1 cellular context compared by ENCODE assay signal in the genomic region with DNA sequence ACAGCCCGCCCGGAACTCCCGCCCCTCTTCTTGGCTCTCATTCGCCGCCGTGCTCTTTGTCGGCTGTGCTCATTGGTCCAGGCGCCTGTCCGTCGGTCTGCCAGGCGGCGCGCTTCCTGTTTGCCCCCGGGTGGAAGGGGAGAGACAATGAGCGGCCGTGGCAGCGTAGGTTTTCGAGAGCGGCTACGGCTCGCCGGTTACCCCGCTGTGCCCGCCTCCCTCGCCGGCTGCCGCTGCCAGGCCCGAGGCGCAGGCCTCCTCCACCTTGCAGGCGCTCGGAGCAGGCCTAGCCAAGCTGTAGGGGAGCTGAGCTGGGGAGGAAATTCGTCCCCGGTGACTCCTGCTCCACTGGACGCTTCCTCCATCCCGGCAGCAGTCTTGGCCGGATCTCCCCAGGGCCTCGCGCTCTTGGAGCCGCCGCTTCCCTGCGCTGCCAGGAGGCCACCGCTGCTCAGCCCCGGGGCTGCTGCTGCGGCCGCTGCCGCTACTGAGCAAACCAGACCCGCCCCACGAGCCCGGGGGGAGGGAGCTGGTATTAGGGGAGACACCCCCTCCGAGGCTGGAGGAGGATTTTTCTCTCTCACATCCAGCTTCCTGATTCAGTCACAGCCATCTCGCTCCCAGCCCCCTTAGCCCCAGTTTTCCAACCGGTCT.
TF ChIP-seq lines count a peak whose summit lies in the region.

A gene (minus strand): TSS at position 2 of the 654 bp plus-strand sequence. CDS start 202 bp downstream, outside the sequence.

TF ChIP-seq in K562, 482 proteins besides CTCF, POLR2A, EP300 and RAD21 (continued from another document and continues in another):
- TF ChIP-seq, protein P1, sequence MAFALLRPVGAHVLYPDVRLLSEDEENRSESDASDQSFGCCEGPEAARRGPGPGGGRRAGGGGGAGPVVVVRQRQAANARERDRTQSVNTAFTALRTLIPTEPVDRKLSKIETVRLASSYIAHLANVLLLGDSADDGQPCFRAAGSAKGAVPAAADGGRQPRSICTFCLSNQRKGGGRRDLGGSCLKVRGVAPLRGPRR (CRISPR knock-in tag; IDR thresholded peaks at IDR 0.05): no peak
- TF ChIP-seq CREB1 (IDR thresholded peaks at IDR 0.05) (peak; percentile 19), CREB1 (CRISPR knock-in tag; IDR thresholded peaks at IDR 0.05) (no peak), PHF8 (IDR thresholded peaks at IDR 0.05; ENCODE audit: borderline replicate concordance, low read length) (peak; percentile 84), HNRNPLL (IDR thresholded peaks at IDR 0.05; ENCODE audit: low read depth, low read length, poor library complexity, severe bottlenecking) (no peak), NFE2 (IDR thresholded peaks at IDR 0.05; ENCODE audit: low read depth) (no peak), CCNT2 (IDR thresholded peaks at IDR 0.05; ENCODE audit: borderline replicate concordance, extremely low read depth, insufficient read length, low read depth, low read length) (peak; percentile 62), ZNF263 (CRISPR knock-in tag; IDR thresholded peaks at IDR 0.05; ENCODE audit: borderline replicate concordance) (no peak; the same call in 1 of the 2 replicates), ZNF57 (CRISPR knock-in tag; IDR thresholded peaks at IDR 0.05) (no peak), BRD4 (IDR thresholded peaks at IDR 0.05) (no peak; the same call in 1 of the 2 replicates), ZNF316 (IDR thresholded peaks at IDR 0.05) (0 out of 2 replicates have a peak, but pooled peaks have one; percentile 13), CAMTA2 (CRISPR knock-in tag; conservative IDR thresholded peaks at IDR 0.05) (peak; percentile 70), ZNF354B (CRISPR knock-in tag; IDR thresholded peaks at IDR 0.05) (no peak), PTBP1 (IDR thresholded peaks at IDR 0.05; ENCODE audit: low read depth, low read length) (no peak), RCOR1 (IDR thresholded peaks at IDR 0.05; ENCODE audit: borderline replicate concordance in 1 of 2, low read depth in 2 of 2, low read length in 2 of 2) (no peak), NFYB (IDR thresholded peaks at IDR 0.05; ENCODE audit: extremely low read depth, insufficient read length) (peak; percentile 82), CXXC5 (CRISPR knock-in tag; IDR thresholded peaks at IDR 0.05) (0 out of 2 replicates have a peak, but pooled peaks have one; percentile 57), XRCC5 (IDR thresholded peaks at IDR 0.05; ENCODE audit: low read depth, low read length) (peak; percentile 16; the same call in 1 of the 2 replicates), ZNF146 (CRISPR knock-in tag; IDR thresholded peaks at IDR 0.05; ENCODE audit: unreplicated experiment) (no peak), ADNP (tag; IDR thresholded peaks at IDR 0.05) (no peak), POLR2B (IDR thresholded peaks at IDR 0.05; ENCODE audit: low read depth, partially characterized antibody) (peak; percentile 90), NCOA6 (IDR thresholded peaks at IDR 0.05) (no peak), ELF1 (tag; IDR thresholded peaks at IDR 0.05) (peak; percentile 93), ZNF644 (tag; IDR thresholded peaks at IDR 0.05; ENCODE audit: low read depth) (0 out of 2 replicates have a peak, but pooled peaks have one; percentile 39), RBM22 (IDR thresholded peaks at IDR 0.05; ENCODE audit: low read depth, low read length, poor library complexity, severe bottlenecking) (no peak), ZNF408 (CRISPR knock-in tag; IDR thresholded peaks at IDR 0.05; ENCODE audit: low read depth) (no peak), RFX1 (IDR thresholded peaks at IDR 0.05) (no peak), ZNF311 (CRISPR knock-in tag; IDR thresholded peaks at IDR 0.05) (no peak), ERF (CRISPR knock-in tag; IDR thresholded peaks at IDR 0.05) (peak; percentile 95), POLR2AphosphoS2 (IDR thresholded peaks at IDR 0.05; ENCODE audit: low read length) (peak; percentile 67; the same call in 1 of the 2 replicates), TCF7 (IDR thresholded peaks at IDR 0.05; ENCODE audit: borderline replicate concordance) (0 out of 2 replicates have a peak, but pooled peaks have one; percentile 41), LCOR (CRISPR knock-in tag; IDR thresholded peaks at IDR 0.05) (peak; percentile 66; the same call in 1 of the 2 replicates), ZNF75A (CRISPR knock-in tag; IDR thresholded peaks at IDR 0.05) (0 out of 2 replicates have a peak, but pooled peaks have one; percentile 19), RBFOX2 (IDR thresholded peaks at IDR 0.05; ENCODE audit: low read depth, low read length) (peak; percentile 97), TAF1 (IDR thresholded peaks at IDR 0.05; ENCODE audit: control insufficient read depth, extremely low read depth, insufficient read depth, low read length, severe bottlenecking) (peak; percentile 90), ZNF347 (CRISPR knock-in tag; IDR thresholded peaks at IDR 0.05; ENCODE audit: low read depth) (no peak), NR1H2 (CRISPR knock-in tag; IDR thresholded peaks at IDR 0.05) (peak; percentile 29; the same call in 1 of the 2 replicates), RHOXF2B (CRISPR knock-in tag; conservative IDR thresholded peaks at IDR 0.05) (no peak), KLF13 (tag; IDR thresholded peaks at IDR 0.05; ENCODE audit: borderline replicate concordance, low read depth) (peak; percentile 78; the same call in 1 of the 2 replicates)
- TF ChIP-seq, protein P2, sequence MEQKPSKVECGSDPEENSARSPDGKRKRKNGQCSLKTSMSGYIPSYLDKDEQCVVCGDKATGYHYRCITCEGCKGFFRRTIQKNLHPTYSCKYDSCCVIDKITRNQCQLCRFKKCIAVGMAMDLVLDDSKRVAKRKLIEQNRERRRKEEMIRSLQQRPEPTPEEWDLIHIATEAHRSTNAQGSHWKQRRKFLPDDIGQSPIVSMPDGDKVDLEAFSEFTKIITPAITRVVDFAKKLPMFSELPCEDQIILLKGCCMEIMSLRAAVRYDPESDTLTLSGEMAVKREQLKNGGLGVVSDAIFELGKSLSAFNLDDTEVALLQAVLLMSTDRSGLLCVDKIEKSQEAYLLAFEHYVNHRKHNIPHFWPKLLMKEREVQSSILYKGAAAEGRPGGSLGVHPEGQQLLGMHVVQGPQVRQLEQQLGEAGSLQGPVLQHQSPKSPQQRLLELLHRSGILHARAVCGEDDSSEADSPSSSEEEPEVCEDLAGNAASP (IDR thresholded peaks at IDR 0.05): no peak
- TF ChIP-seq, protein P3, sequence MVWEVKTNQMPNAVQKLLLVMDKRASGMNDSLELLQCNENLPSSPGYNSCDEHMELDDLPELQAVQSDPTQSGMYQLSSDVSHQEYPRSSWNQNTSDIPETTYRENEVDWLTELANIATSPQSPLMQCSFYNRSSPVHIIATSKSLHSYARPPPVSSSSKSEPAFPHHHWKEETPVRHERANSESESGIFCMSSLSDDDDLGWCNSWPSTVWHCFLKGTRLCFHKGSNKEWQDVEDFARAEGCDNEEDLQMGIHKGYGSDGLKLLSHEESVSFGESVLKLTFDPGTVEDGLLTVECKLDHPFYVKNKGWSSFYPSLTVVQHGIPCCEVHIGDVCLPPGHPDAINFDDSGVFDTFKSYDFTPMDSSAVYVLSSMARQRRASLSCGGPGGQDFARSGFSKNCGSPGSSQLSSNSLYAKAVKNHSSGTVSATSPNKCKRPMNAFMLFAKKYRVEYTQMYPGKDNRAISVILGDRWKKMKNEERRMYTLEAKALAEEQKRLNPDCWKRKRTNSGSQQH (CRISPR knock-in tag; IDR thresholded peaks at IDR 0.05): peak; percentile 69; the same call in 1 of the 2 replicates
- TF ChIP-seq, protein P4, sequence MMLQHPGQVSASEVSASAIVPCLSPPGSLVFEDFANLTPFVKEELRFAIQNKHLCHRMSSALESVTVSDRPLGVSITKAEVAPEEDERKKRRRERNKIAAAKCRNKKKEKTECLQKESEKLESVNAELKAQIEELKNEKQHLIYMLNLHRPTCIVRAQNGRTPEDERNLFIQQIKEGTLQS (IDR thresholded peaks at IDR 0.05): no peak
- TF ChIP-seq, protein P4 (CRISPR knock-in tag; conservative IDR thresholded peaks at IDR 0.05): no peak
- TF ChIP-seq, protein P5, sequence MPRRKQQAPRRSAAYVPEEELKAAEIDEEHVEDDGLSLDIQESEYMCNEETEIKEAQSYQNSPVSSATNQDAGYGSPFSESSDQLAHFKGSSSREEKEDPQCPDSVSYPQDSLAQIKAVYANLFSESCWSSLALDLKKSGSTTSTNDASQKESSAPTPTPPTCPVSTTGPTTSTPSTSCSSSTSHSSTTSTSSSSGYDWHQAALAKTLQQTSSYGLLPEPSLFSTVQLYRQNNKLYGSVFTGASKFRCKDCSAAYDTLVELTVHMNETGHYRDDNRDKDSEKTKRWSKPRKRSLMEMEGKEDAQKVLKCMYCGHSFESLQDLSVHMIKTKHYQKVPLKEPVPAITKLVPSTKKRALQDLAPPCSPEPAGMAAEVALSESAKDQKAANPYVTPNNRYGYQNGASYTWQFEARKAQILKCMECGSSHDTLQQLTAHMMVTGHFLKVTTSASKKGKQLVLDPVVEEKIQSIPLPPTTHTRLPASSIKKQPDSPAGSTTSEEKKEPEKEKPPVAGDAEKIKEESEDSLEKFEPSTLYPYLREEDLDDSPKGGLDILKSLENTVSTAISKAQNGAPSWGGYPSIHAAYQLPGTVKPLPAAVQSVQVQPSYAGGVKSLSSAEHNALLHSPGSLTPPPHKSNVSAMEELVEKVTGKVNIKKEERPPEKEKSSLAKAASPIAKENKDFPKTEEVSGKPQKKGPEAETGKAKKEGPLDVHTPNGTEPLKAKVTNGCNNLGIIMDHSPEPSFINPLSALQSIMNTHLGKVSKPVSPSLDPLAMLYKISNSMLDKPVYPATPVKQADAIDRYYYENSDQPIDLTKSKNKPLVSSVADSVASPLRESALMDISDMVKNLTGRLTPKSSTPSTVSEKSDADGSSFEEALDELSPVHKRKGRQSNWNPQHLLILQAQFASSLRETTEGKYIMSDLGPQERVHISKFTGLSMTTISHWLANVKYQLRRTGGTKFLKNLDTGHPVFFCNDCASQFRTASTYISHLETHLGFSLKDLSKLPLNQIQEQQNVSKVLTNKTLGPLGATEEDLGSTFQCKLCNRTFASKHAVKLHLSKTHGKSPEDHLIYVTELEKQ (CRISPR knock-in tag; IDR thresholded peaks at IDR 0.05): no peak
- TF ChIP-seq, protein P6, sequence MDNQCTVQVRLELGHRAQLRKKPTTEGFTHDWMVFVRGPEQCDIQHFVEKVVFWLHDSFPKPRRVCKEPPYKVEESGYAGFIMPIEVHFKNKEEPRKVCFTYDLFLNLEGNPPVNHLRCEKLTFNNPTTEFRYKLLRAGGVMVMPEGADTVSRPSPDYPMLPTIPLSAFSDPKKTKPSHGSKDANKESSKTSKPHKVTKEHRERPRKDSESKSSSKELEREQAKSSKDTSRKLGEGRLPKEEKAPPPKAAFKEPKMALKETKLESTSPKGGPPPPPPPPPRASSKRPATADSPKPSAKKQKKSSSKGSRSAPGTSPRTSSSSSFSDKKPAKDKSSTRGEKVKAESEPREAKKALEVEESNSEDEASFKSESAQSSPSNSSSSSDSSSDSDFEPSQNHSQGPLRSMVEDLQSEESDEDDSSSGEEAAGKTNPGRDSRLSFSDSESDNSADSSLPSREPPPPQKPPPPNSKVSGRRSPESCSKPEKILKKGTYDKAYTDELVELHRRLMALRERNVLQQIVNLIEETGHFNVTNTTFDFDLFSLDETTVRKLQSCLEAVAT (IDR thresholded peaks at IDR 0.05): peak; percentile 77 to 79; a peak in 2 of 4 replicates
- TF ChIP-seq, protein P7, sequence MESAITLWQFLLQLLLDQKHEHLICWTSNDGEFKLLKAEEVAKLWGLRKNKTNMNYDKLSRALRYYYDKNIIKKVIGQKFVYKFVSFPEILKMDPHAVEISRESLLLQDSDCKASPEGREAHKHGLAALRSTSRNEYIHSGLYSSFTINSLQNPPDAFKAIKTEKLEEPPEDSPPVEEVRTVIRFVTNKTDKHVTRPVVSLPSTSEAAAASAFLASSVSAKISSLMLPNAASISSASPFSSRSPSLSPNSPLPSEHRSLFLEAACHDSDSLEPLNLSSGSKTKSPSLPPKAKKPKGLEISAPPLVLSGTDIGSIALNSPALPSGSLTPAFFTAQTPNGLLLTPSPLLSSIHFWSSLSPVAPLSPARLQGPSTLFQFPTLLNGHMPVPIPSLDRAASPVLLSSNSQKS (CRISPR knock-in tag; IDR thresholded peaks at IDR 0.05): peak; percentile 36; the same call in 1 of the 2 replicates
- TF ChIP-seq, protein P8, sequence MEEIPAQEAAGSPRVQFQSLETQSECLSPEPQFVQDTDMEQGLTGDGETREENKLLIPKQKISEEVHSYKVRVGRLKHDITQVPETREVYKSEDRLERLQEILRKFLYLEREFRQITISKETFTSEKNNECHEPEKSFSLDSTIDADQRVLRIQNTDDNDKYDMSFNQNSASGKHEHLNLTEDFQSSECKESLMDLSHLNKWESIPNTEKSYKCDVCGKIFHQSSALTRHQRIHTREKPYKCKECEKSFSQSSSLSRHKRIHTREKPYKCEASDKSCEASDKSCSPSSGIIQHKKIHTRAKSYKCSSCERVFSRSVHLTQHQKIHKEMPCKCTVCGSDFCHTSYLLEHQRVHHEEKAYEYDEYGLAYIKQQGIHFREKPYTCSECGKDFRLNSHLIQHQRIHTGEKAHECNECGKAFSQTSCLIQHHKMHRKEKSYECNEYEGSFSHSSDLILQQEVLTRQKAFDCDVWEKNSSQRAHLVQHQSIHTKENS (CRISPR knock-in tag; IDR thresholded peaks at IDR 0.05): peak; percentile 59; the same call in 1 of the 2 replicates
- TF ChIP-seq, protein P9, sequence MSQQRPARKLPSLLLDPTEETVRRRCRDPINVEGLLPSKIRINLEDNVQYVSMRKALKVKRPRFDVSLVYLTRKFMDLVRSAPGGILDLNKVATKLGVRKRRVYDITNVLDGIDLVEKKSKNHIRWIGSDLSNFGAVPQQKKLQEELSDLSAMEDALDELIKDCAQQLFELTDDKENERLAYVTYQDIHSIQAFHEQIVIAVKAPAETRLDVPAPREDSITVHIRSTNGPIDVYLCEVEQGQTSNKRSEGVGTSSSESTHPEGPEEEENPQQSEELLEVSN (IDR thresholded peaks at IDR 0.05; ENCODE audit: borderline replicate concordance in 1 of 2, extremely low read depth in 1 of 2, insufficient read depth in 1 of 2, insufficient read length in 1 of 2, low read depth in 1 of 2, low read length in 1 of 2, poor library complexity in 1 of 2, severe bottlenecking in 1 of 2): peak in 1 of 2 experiments; percentile 38
- TF ChIP-seq, protein P10, sequence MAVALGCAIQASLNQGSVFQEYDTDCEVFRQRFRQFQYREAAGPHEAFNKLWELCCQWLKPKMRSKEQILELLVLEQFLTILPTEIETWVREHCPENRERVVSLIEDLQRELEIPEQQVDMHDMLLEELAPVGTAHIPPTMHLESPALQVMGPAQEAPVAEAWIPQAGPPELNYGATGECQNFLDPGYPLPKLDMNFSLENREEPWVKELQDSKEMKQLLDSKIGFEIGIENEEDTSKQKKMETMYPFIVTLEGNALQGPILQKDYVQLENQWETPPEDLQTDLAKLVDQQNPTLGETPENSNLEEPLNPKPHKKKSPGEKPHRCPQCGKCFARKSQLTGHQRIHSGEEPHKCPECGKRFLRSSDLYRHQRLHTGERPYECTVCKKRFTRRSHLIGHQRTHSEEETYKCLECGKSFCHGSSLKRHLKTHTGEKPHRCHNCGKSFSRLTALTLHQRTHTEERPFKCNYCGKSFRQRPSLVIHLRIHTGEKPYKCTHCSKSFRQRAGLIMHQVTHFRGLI (CRISPR knock-in tag; IDR thresholded peaks at IDR 0.05): no peak
